ENCODE assay signal across 7 cellular contexts in genomic region chr6:118892248-118893094, GRCh38. TPM values are rescaled to one million over a fixed set of nuclear protein-coding genes. Genes with fewer than 3 reads are reported as not detected.
DNase-seq lines count a peak whose midpoint lies in the region; ATAC-seq and TF ChIP-seq lines count a peak whose summit lies in the region.

No MANE protein-coding gene starts in this region.

- H3K27me3 Mint-ChIP-seq in T-helper 17 cell: no peaks in the 10 kb centered on the region

- H3K36me3 Mint-ChIP-seq in T-helper 17 cell (ENCODE audit: low read depth): peaks cover 4% of the 10 kb centered on the region

- H3K4me3 ChIP-seq in HFF-Myc (replicated peaks; ENCODE audit: low read depth, low read length): peak overlapping the region; percentile 82
- H3K4me3 ChIP-seq in rectal smooth muscle tissue (ENCODE audit: low read length): peak overlapping the region; percentile 83

- H3K27ac ChIP-seq in rectal smooth muscle tissue (ENCODE audit: low read depth, low read length): peak overlapping the region; percentile 79

- no peak for DNase-seq in HFF-Myc (ENCODE audit: extremely low read depth, low read depth)
- DNase-seq in T-helper 17 cell: no peak
- DNase-seq in fibroblast of peridontal ligament (ENCODE audit: extremely low read depth): peak; percentile 23
- no peak for DNase-seq in stimulated activated CD4-positive, alpha-beta T cell treated with anti-CD3 and anti-CD28 coated beads, Interleukin-2, amount 100 ng/mL, for 24 hours
- no peak for DNase-seq in activated CD8-positive, alpha-beta memory T cell treated with anti-CD3 and anti-CD28 coated beads, Interleukin-2, amount 50 U/mL, for 4 hours
- DNase-seq in NCI-H446 treated with DMSO at 0.1 percent for 48 hours (lab: John Stamatoyannopoulos, UW): no peak

- H3K36me3 ChIP-seq in rectal smooth muscle tissue (ENCODE audit: control insufficient read depth, insufficient read depth, low read length): no peaks in the 10 kb centered on the region

- peaks cover 7% of the 10 kb centered on the region for H3K4me1 ChIP-seq in rectal smooth muscle tissue (ENCODE audit: control insufficient read depth, insufficient read depth, low read length)

- H3K27ac Mint-ChIP-seq in T-helper 17 cell: peak overlapping the region; percentile 100

- H3K9ac ChIP-seq in rectal smooth muscle tissue (ENCODE audit: low read length): no peak overlapping the region

- no peak for TF ChIP-seq CTCF in HFF-Myc (IDR thresholded peaks at IDR 0.05; ENCODE audit: low read depth, low read length, missing control alignments)

- no peaks in the 10 kb centered on the region for H3K9me3 ChIP-seq in T-helper 17 cell (ENCODE audit: control insufficient read depth, low read length, poor library complexity, severe bottlenecking)

- H3K4me3 Mint-ChIP-seq in T-helper 17 cell: peak overlapping the region; percentile 95

- no peak for ATAC-seq in T-helper 17 cell

- H3K27me3 ChIP-seq in rectal smooth muscle tissue (ENCODE audit: control insufficient read depth, insufficient read depth, low read length): no peaks in the 10 kb centered on the region

- peaks cover 54% of the 10 kb centered on the region for H3K4me1 Mint-ChIP-seq in T-helper 17 cell

RNA-seq across cellular contexts. Expression of gene ASF1A, which starts 1.5 kb away (rescaled TPM):
- 10 to 100 TPM; 14.4 to 20.6 TPM for total RNA-seq in T-helper 17 cell

RNA-seq across cellular contexts. Expression of gene MCM9, which starts 42.5 kb away (rescaled TPM):
- 10 to 100 TPM; 30.0 to 37.2 TPM for total RNA-seq in T-helper 17 cell
